ENCODE assay signal across 8 cellular contexts in the genomic region with DNA sequence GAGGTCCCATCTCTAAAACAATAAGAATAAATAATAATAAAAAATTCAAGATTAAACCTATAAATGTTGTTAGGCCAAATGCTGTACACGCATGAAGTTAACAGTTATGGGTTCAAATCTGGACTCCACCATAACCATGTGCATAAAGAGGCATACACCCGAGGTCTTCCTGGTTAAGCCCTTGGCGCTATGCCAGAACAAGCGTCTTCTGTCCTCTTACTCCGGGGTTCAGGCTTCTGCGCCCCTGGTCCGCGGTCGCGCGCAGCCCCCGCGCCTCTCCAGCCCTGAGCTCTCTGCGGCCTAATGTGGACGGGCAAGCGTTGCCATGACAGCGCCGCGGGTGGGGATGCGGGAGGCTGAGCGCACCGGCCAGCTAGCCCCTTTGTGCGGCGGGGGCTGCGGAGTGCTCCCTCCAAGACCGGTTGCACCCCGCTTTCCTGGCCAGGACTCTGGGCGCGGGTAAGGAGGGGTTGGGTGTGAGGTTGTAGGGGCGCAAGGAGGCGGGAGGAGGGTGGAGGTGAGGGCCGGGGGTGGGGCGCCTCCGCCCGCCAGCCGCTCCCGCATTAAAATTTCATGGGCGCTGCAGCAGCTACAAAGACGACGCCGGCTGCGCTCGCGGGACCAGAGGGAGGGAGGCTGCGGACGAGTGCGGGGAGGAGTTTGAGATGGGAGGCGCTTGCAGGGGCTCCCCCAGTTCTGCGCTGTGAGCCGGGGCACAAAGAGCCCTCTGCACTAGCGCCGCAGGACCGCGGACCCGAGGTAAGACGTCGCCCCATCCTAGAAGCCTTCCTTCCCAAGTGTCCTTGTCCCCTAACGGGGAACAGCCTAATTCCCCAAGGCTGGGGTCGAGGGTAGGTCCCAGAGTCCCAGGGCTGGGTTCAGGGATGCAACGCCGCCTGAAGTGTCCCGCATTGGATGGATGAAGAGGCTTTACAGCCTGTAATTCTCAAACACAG.
DNase-seq lines count a peak whose midpoint lies in the region; ATAC-seq and TF ChIP-seq lines count a peak whose summit lies in the region.

MIAT (plus strand) TSS at position 693 of the 956 bp plus-strand sequence.

- no peaks in the 10 kb centered on the region for H3K27me3 ChIP-seq in SU-DHL-6 (ENCODE audit: low read length)

- peak within 1 kb of the TSS; percentile 52 for H3K9ac ChIP-seq in SU-DHL-6 (ENCODE audit: low read length)

- H4K20me1 ChIP-seq in SU-DHL-6 (ENCODE audit: low read depth, low read length) = no peaks in the 10 kb centered on the region

- H3F3A ChIP-seq in SU-DHL-6 (ENCODE audit: insufficient read depth) = peaks cover 5% of the 10 kb centered on the region

- H3K4me2 ChIP-seq in SU-DHL-6 (ENCODE audit: low read depth, low read length, poor library complexity, severe bottlenecking) = peak within 1 kb of the TSS; percentile 69

- H3K4me3 ChIP-seq in AG09309 (ENCODE audit: control insufficient read depth, low read depth, low read length) (peak within 1 kb of the TSS; percentile 36), SU-DHL-6 (ENCODE audit: insufficient read depth, low read length, poor library complexity, severe bottlenecking) (peak within 1 kb of the TSS; percentile 42), astrocyte of the cerebellum (ENCODE audit: low read depth, low read length) (peak within 1 kb of the TSS; percentile 35)

- H3K36me3 ChIP-seq in SU-DHL-6 (ENCODE audit: low read length) = no peaks in the 10 kb centered on the region

- H3K9me3 ChIP-seq in SU-DHL-6 (ENCODE audit: insufficient read depth, low read length) = no peaks in the 10 kb centered on the region

- DNase-seq in AG09309 (ENCODE audit: low read depth) (no peak), astrocyte of the cerebellum (ENCODE audit: low read depth) (no peak), iPS-NIHi7 (ENCODE audit: extremely low spot score) (peak; percentile 59), GM19240 (ENCODE audit: insufficient read length, low spot score) (no peak)
- DNase-seq in stimulated activated CD4-positive, alpha-beta T cell treated with anti-CD3 and anti-CD28 coated beads, Interleukin-4, amount 100 ng/mL, for 1 hour = peak; percentile 65

- TF ChIP-seq CTCF in AG09309 (IDR thresholded peaks at IDR 0.05; ENCODE audit: control insufficient read depth, insufficient read depth, low read depth, low read length, missing control alignments) (no peak), SU-DHL-6 (IDR thresholded peaks at IDR 0.05; ENCODE audit: insufficient read depth, low read length, poor library complexity, severe bottlenecking) (no peak), astrocyte of the cerebellum (IDR thresholded peaks at IDR 0.05; ENCODE audit: low read depth, low read length, missing control alignments) (no peak)

- peak within 1 kb of the TSS; percentile 89 for H2AFZ ChIP-seq in SU-DHL-6 (ENCODE audit: low read depth, low read length, severe bottlenecking)

- H3K79me2 ChIP-seq in SU-DHL-6 (ENCODE audit: insufficient read depth, low read length) = no peaks in the 10 kb centered on the region

- H3K9me2 ChIP-seq in SU-DHL-6 (replicated peaks; ENCODE audit: insufficient read depth, low read length) = no peaks in the 10 kb centered on the region

- no peak within 1 kb of the TSS for H3K27ac ChIP-seq in SU-DHL-6 (ENCODE audit: low read depth, low read length)

- ATAC-seq in GM21737 (IDR thresholded peaks at IDR 0.05; ENCODE audit: unreplicated experiment) (peak; percentile 53), HG03520 (IDR thresholded peaks at IDR 0.05; ENCODE audit: unreplicated experiment) (no peak)

- in situ Hi-C loops in astrocyte of the cerebellum (cut with HindIII; ENCODE audit: low sequenced_read_pairs) = no loop called here

Comparison
In these comparisons a context has a peak if more than half of its experiments do, and no peak if none do; other contexts are left out.
1. DNase-seq: peak in iPS-NIHi7 (single experiment) and stimulated activated CD4-positive, alpha-beta T cell treated with anti-CD3 and anti-CD28 coated beads, Interleukin-4, amount 100 ng/mL, for 1 hour (single experiment); none in AG09309 (single experiment), astrocyte of the cerebellum (single experiment) and GM19240 (single experiment).
2. Peak in every context shown above with its lines, with median percentiles within 50 percentile points of each other: H3K4me3 ChIP-seq.